In the genomic region with DNA sequence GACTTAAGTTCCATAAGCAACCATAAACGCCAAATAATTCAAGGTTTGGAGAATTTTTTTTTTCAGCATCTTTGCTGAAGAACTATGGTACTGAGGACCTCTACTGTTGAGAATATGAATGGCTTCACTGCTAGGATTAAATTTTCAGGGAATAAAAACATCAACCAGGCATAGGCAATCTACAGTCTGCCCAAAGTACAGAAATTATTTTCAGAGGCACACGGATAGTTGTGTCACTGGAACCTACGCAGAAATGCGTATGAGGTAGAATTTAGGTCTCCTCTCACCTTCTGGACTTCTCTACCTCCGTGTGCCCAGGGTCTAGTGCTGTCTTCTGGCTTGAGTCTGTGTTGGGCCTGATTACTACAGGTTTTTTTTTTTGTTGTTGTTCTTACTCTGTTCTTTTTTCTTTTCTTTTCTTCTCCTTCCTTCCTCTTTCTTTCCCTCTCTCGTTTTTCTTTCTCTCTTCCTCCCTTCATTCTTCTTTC, we compare ENCODE assay signal across 1 cellular context.
TF ChIP-seq lines count a peak whose summit lies in the region.

No MANE protein-coding gene starts in this region.

TF ChIP-seq in liver, 16 proteins besides CTCF, POLR2A, EP300 and RAD21 (continued from another document):
- TF ChIP-seq HNF4A (conservative IDR thresholded peaks at IDR 0.05) (no peak), NR2F2 (IDR thresholded peaks at IDR 0.05) (no peak), FOXA1 (IDR thresholded peaks at IDR 0.05) (no peak), GABPA (IDR thresholded peaks at IDR 0.05 in 1 of 2, conservative IDR thresholded peaks at IDR 0.05 in 1 of 2) (no peak), TAF1 (conservative IDR thresholded peaks at IDR 0.05) (no peak), JUND (IDR thresholded peaks at IDR 0.05) (no peak)
- TF ChIP-seq, protein P1, sequence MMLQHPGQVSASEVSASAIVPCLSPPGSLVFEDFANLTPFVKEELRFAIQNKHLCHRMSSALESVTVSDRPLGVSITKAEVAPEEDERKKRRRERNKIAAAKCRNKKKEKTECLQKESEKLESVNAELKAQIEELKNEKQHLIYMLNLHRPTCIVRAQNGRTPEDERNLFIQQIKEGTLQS (IDR thresholded peaks at IDR 0.05), result no peak
- TF ChIP-seq, protein P2, sequence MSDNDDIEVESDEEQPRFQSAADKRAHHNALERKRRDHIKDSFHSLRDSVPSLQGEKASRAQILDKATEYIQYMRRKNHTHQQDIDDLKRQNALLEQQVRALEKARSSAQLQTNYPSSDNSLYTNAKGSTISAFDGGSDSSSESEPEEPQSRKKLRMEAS (IDR thresholded peaks at IDR 0.05), result no peak
